ENCODE assay signal across 1 cellular context in the genomic region with DNA sequence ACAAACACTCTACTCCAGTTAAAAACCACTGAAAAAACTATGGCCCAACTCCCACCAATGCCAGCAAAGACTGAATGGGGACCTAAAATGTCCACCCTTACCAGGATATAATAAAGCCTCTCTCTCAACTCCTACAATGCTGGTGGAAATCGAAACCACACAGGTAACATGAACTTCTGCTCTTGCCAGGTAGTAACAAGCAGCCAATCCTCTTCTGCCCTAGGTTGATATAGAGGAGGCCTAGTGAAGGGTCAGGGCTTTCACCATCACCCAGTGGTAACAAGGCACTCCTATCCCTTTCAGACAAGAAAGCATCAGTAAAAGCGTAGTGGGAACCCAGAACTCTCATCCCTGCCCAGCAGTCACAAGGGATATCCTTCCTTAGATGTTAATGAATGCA.
TF ChIP-seq lines count a peak whose summit lies in the region.

No MANE protein-coding gene starts in this region.

TF ChIP-seq in H1, 55 proteins besides CTCF, POLR2A, EP300 and RAD21:
- TF ChIP-seq FOSL1 (IDR thresholded peaks at IDR 0.05; ENCODE audit: insufficient read depth, low read depth, low read length), result no peak
- TF ChIP-seq SIX5 (IDR thresholded peaks at IDR 0.05; ENCODE audit: low read depth, low read length), result no peak
- TF ChIP-seq KDM1A (IDR thresholded peaks at IDR 0.05; ENCODE audit: borderline replicate concordance, low read length), result no peak
- no peak for TF ChIP-seq TAF7 (optimal IDR thresholded peaks at IDR 0.05; ENCODE audit: borderline replicate concordance, low read depth, low read length)
- no peak for TF ChIP-seq CTBP2 (IDR thresholded peaks at IDR 0.05; ENCODE audit: borderline replicate concordance, insufficient read depth, insufficient read length, low read length)
- TF ChIP-seq RNF2 (IDR thresholded peaks at IDR 0.05; ENCODE audit: borderline replicate concordance, low read depth, low read length, missing control alignments, poor library complexity, severe bottlenecking), result no peak
- TF ChIP-seq KDM5A (IDR thresholded peaks at IDR 0.05; ENCODE audit: low read length), result no peak
- no peak for TF ChIP-seq TBP (IDR thresholded peaks at IDR 0.05; ENCODE audit: low read depth, low read length)
- no peak for TF ChIP-seq TEAD4 (IDR thresholded peaks at IDR 0.05; ENCODE audit: low read depth, low read length)
- TF ChIP-seq, protein P1, sequence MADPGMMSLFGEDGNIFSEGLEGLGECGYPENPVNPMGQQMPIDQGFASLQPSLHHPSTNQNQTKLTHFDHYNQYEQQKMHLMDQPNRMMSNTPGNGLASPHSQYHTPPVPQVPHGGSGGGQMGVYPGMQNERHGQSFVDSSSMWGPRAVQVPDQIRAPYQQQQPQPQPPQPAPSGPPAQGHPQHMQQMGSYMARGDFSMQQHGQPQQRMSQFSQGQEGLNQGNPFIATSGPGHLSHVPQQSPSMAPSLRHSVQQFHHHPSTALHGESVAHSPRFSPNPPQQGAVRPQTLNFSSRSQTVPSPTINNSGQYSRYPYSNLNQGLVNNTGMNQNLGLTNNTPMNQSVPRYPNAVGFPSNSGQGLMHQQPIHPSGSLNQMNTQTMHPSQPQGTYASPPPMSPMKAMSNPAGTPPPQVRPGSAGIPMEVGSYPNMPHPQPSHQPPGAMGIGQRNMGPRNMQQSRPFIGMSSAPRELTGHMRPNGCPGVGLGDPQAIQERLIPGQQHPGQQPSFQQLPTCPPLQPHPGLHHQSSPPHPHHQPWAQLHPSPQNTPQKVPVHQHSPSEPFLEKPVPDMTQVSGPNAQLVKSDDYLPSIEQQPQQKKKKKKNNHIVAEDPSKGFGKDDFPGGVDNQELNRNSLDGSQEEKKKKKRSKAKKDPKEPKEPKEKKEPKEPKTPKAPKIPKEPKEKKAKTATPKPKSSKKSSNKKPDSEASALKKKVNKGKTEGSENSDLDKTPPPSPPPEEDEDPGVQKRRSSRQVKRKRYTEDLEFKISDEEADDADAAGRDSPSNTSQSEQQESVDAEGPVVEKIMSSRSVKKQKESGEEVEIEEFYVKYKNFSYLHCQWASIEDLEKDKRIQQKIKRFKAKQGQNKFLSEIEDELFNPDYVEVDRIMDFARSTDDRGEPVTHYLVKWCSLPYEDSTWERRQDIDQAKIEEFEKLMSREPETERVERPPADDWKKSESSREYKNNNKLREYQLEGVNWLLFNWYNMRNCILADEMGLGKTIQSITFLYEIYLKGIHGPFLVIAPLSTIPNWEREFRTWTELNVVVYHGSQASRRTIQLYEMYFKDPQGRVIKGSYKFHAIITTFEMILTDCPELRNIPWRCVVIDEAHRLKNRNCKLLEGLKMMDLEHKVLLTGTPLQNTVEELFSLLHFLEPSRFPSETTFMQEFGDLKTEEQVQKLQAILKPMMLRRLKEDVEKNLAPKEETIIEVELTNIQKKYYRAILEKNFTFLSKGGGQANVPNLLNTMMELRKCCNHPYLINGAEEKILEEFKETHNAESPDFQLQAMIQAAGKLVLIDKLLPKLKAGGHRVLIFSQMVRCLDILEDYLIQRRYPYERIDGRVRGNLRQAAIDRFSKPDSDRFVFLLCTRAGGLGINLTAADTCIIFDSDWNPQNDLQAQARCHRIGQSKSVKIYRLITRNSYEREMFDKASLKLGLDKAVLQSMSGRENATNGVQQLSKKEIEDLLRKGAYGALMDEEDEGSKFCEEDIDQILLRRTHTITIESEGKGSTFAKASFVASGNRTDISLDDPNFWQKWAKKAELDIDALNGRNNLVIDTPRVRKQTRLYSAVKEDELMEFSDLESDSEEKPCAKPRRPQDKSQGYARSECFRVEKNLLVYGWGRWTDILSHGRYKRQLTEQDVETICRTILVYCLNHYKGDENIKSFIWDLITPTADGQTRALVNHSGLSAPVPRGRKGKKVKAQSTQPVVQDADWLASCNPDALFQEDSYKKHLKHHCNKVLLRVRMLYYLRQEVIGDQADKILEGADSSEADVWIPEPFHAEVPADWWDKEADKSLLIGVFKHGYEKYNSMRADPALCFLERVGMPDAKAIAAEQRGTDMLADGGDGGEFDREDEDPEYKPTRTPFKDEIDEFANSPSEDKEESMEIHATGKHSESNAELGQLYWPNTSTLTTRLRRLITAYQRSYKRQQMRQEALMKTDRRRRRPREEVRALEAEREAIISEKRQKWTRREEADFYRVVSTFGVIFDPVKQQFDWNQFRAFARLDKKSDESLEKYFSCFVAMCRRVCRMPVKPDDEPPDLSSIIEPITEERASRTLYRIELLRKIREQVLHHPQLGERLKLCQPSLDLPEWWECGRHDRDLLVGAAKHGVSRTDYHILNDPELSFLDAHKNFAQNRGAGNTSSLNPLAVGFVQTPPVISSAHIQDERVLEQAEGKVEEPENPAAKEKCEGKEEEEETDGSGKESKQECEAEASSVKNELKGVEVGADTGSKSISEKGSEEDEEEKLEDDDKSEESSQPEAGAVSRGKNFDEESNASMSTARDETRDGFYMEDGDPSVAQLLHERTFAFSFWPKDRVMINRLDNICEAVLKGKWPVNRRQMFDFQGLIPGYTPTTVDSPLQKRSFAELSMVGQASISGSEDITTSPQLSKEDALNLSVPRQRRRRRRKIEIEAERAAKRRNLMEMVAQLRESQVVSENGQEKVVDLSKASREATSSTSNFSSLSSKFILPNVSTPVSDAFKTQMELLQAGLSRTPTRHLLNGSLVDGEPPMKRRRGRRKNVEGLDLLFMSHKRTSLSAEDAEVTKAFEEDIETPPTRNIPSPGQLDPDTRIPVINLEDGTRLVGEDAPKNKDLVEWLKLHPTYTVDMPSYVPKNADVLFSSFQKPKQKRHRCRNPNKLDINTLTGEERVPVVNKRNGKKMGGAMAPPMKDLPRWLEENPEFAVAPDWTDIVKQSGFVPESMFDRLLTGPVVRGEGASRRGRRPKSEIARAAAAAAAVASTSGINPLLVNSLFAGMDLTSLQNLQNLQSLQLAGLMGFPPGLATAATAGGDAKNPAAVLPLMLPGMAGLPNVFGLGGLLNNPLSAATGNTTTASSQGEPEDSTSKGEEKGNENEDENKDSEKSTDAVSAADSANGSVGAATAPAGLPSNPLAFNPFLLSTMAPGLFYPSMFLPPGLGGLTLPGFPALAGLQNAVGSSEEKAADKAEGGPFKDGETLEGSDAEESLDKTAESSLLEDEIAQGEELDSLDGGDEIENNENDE (IDR thresholded peaks at IDR 0.05; ENCODE audit: insufficient replicate concordance, low read length), result no peak
- TF ChIP-seq NANOG (IDR thresholded peaks at IDR 0.05; ENCODE audit: insufficient read depth, low read depth, low read length, poor library complexity, severe bottlenecking), result no peak
- TF ChIP-seq MAX (IDR thresholded peaks at IDR 0.05), result no peak
- TF ChIP-seq RFX5 (IDR thresholded peaks at IDR 0.05; ENCODE audit: borderline replicate concordance, low read depth, low read length), result no peak
- TF ChIP-seq EZH2 (IDR thresholded peaks at IDR 0.05; ENCODE audit: low read depth, low read length, severe bottlenecking), result no peak
- TF ChIP-seq SRF (IDR thresholded peaks at IDR 0.05; ENCODE audit: low read depth, low read length), result no peak
- TF ChIP-seq CBX5 (IDR thresholded peaks at IDR 0.05; ENCODE audit: low read depth, low read length), result no peak
- TF ChIP-seq POLR2AphosphoS5 (IDR thresholded peaks at IDR 0.05; ENCODE audit: low read depth, low read length), result no peak
